In the genomic region with DNA sequence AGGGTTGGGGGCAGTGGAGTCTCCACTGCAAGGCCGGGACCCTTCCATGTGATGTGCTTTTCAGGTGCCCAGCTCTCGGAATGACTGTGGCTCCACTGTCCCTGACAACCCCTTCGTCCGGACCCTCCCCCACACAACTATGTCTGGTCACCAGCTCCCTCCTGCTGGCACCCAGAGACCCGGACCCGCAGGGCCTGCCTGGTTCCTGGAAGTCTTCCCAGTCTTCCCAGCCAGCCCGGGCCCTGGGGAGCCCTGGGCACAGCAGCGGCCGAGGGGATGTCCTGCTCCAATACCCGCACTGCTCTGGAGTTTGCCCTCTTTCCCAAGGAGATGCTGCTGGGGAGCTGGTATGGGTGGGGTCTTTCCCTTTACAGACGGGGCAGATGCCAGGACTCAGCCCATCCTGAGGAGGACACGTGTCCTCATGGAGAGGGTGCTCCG, we compare ENCODE assay signal across 22 cellular contexts. TPM values are rescaled to one million over a fixed set of nuclear protein-coding genes. Genes with fewer than 3 reads are reported as not detected.
DNase-seq lines count a peak whose midpoint lies in the region; ATAC-seq, FAIRE-seq and TF ChIP-seq lines count a peak whose summit lies in the region.
"Had no signal": no experiment of that assay in that cellular context is flagged by ENCODE, and none has a peak within 500 bp of the region (broad histone marks: within the 10 kb centered on the region; RNA-seq: fewer than 3 reads in every experiment).

No MANE protein-coding gene starts in this region.

- no peak overlapping the region for H3K4me3 Mint-ChIP-seq in natural killer cell treated with Interleukin-12 subunit alpha and Interleukin-12 subunit beta and Interleukin-15 and Interleukin-18, amount 100 ng/mL, for 72 hours
- H3K4me3 Mint-ChIP-seq in natural killer cell (no peak overlapping the region), T-helper 17 cell (no peak overlapping the region)
- H3K4me3 Mint-ChIP-seq: B cell had no signal

- ATAC-seq in natural killer cell treated with Interleukin-12 subunit alpha and Interleukin-12 subunit beta and Interleukin-15 and Interleukin-18, amount 100 ng/mL, for 72 hours, result no peak
- ATAC-seq in natural killer cell (no peak), SK-N-SH treated with all-trans-retinoic acid at 6 μM for 48 hours (no peak), T-helper 17 cell (no peak), HG02973 (IDR thresholded peaks at IDR 0.05; ENCODE audit: unreplicated experiment) (no peak)
- ATAC-seq: GM12878 had no signal

- no peaks in the 10 kb centered on the region for H3K36me3 Mint-ChIP-seq in natural killer cell treated with Interleukin-12 subunit alpha and Interleukin-12 subunit beta and Interleukin-15 and Interleukin-18, amount 100 ng/mL, for 72 hours
- H3K36me3 Mint-ChIP-seq in natural killer cell (no peaks in the 10 kb centered on the region), T-helper 17 cell (ENCODE audit: low read depth) (no peaks in the 10 kb centered on the region)

- no peaks in the 10 kb centered on the region for H3K27me3 Mint-ChIP-seq in natural killer cell treated with Interleukin-12 subunit alpha and Interleukin-12 subunit beta and Interleukin-15 and Interleukin-18, amount 100 ng/mL, for 72 hours
- H3K27me3 Mint-ChIP-seq in natural killer cell (ENCODE audit: low read depth in 2 of 2) (no peaks in the 10 kb centered on the region), T-helper 17 cell (no peaks in the 10 kb centered on the region)
- H3K27me3 Mint-ChIP-seq: B cell; CD4-positive, CD25-positive, alpha-beta regulatory T cell had no signal

- H3K36me3 ChIP-seq in kidney (ENCODE audit: control insufficient read depth in 1 of 2, insufficient read depth in 2 of 2, low read length in 2 of 2), result no peaks in the 10 kb centered on the region
- H3K36me3 ChIP-seq: Peyer's patch had no signal

- DNase-seq in natural killer cell treated with Interleukin-12 subunit alpha and Interleukin-12 subunit beta and Interleukin-15 and Interleukin-18, amount 100 ng/mL, for 72 hours (ENCODE audit: low spot score), result peak; percentile 46
- no peak for DNase-seq in natural killer cell
- peak; percentile 38 for DNase-seq in cerebellum (ENCODE audit: low spot score)
- DNase-seq in kidney, result peak; percentile 69
- no peak for DNase-seq in stimulated activated CD4-positive, alpha-beta T cell treated with anti-CD3 and anti-CD28 coated beads, Interleukin-4, amount 100 ng/mL, for 1 hour
- DNase-seq in T-helper 17 cell, result no peak
- DNase-seq: CD4-positive, CD25-positive, alpha-beta regulatory T cell; COR-L47; GM23248; NCI-H1417; NCI-H187 treated with DMSO at 0.1 percent for 48 hours; NCI-H345; NCI-H748 treated with DMSO at 0.1 percent for 48 hours; NK-92 treated with Interleukin-12 subunit alpha and Interleukin-12 subunit beta, amount 100 ng/mL, for 24 hours; Right ventricle myocardium superior had no signal

- no peak overlapping the region for H3K9ac ChIP-seq in kidney (ENCODE audit: low read length in 2 of 2)
- H3K9ac ChIP-seq: GM23248, KMS-11 had no signal

- no peak for FAIRE-seq in kidney (lab: Jason Lieb, UNC)
- FAIRE-seq: GM12878, GM19239 had no signal

- no peak overlapping the region for H3K27ac Mint-ChIP-seq in natural killer cell treated with Interleukin-12 subunit alpha and Interleukin-12 subunit beta and Interleukin-15 and Interleukin-18, amount 100 ng/mL, for 72 hours
- H3K27ac Mint-ChIP-seq in natural killer cell (no peak overlapping the region), T-helper 17 cell (no peak overlapping the region)
- H3K27ac Mint-ChIP-seq: B cell had no signal

- no peak overlapping the region for H3K27ac ChIP-seq in kidney (ENCODE audit: low read depth in 2 of 2, low read length in 2 of 2)
- H3K27ac ChIP-seq: GM23248, KMS-11, Peyer's patch had no signal

- peaks cover 5 to 16% of the 10 kb centered on the region in 2 donors for H3K4me1 ChIP-seq in kidney (ENCODE audit: control insufficient read depth in 1 of 2, insufficient read depth in 1 of 2, low read depth in 1 of 2, low read length in 2 of 2)

- H3K4me1 Mint-ChIP-seq in natural killer cell treated with Interleukin-12 subunit alpha and Interleukin-12 subunit beta and Interleukin-15 and Interleukin-18, amount 100 ng/mL, for 72 hours (ENCODE audit: low read depth in 2 of 2), result peaks cover 22 to 24% of the 10 kb centered on the region in 2 donors
- H3K4me1 Mint-ChIP-seq in natural killer cell (peaks cover 21 to 31% of the 10 kb centered on the region in 2 donors), T-helper 17 cell (peaks cover 22% of the 10 kb centered on the region)

- no peaks in the 10 kb centered on the region for H3K9me3 ChIP-seq in kidney (ENCODE audit: control insufficient read depth in 1 of 2, low read length in 2 of 2)
- H3K9me3 ChIP-seq in T-helper 17 cell (ENCODE audit: control insufficient read depth, low read length, poor library complexity, severe bottlenecking), result no peaks in the 10 kb centered on the region
- H3K9me3 ChIP-seq: Peyer's patch had no signal

- H3K9me3 Mint-ChIP-seq in natural killer cell treated with Interleukin-12 subunit alpha and Interleukin-12 subunit beta and Interleukin-15 and Interleukin-18, amount 100 ng/mL, for 72 hours, result no peaks in the 10 kb centered on the region
- no peaks in the 10 kb centered on the region for H3K9me3 Mint-ChIP-seq in natural killer cell

- TF ChIP-seq CTCF in natural killer cell (IDR thresholded peaks at IDR 0.05) (no peak), kidney (IDR thresholded peaks at IDR 0.05; ENCODE audit: borderline replicate concordance, extremely low read depth, insufficient read depth) (no peak)

- no peak overlapping the region for H3K4me3 ChIP-seq in kidney (ENCODE audit: low read length in 2 of 2)
- H3K4me3 ChIP-seq: GM12878, GM23248, Peyer's patch had no signal

- intact Hi-C loops in natural killer cell (cut with micrococcal nuclease) (no loop called here), kidney (cut with DNase I) (no loop called here)

TF ChIP-seq in SK-N-SH treated with all-trans-retinoic acid at 6 μM for 48 hours, 23 proteins besides CTCF, POLR2A, EP300 and RAD21:
- TF ChIP-seq GLIS3 (CRISPR knock-in tag; IDR thresholded peaks at IDR 0.05) (no peak), RARB (CRISPR knock-in tag; IDR thresholded peaks at IDR 0.05) (no peak), TSHZ2 (CRISPR knock-in tag; IDR thresholded peaks at IDR 0.05) (no peak), ZFP3 (CRISPR knock-in tag; IDR thresholded peaks at IDR 0.05) (no peak), TCF4 (CRISPR knock-in tag; IDR thresholded peaks at IDR 0.05; ENCODE audit: borderline replicate concordance) (no peak), CSDC2 (CRISPR knock-in tag; IDR thresholded peaks at IDR 0.05) (no peak)

RNA-seq across cellular contexts. Expression of gene ATP6V0E2, which starts 5.5 kb away (rescaled TPM):
- 10 to 100 TPM; 32.6 to 64.3 TPM for total RNA-seq in natural killer cell treated with Interleukin-12 subunit alpha and Interleukin-12 subunit beta and Interleukin-15 and Interleukin-18, amount 100 ng/mL, for 72 hours
- total RNA-seq in natural killer cell, result 10 to 100 TPM; 23.2 to 39.4 (median 34.9) TPM
- 100 TPM for total RNA-seq in cerebellum
- total RNA-seq in kidney, result 19.8 TPM
- polyA plus RNA-seq in kidney (ENCODE audit: insufficient read depth, low read depth, low replicate concordance), result 138 TPM
- total RNA-seq in T-helper 17 cell, result 10 to 100 TPM; 29.4 to 38.5 TPM

RNA-seq across cellular contexts. Expression of gene ZNF862, which starts 41.1 kb away (rescaled TPM):
- 10 to 100 TPM; 18.8 to 19.1 TPM for total RNA-seq in natural killer cell treated with Interleukin-12 subunit alpha and Interleukin-12 subunit beta and Interleukin-15 and Interleukin-18, amount 100 ng/mL, for 72 hours
- total RNA-seq in natural killer cell, result 10 to 100 TPM; 21.4 to 28.9 (median 21.7) TPM
- total RNA-seq in cerebellum, result 18.5 TPM
- total RNA-seq in kidney, result 29.1 TPM
- 5.7 TPM for polyA plus RNA-seq in kidney (ENCODE audit: insufficient read depth, low read depth, low replicate concordance)
- 10 to 100 TPM; 27.5 to 31.0 TPM for total RNA-seq in T-helper 17 cell

Comparison
In these comparisons a context has a peak if more than half of its experiments do, and no peak if none do; other contexts are left out.
1. DNase-seq: peak in natural killer cell treated with Interleukin-12 subunit alpha and Interleukin-12 subunit beta and Interleukin-15 and Interleukin-18, amount 100 ng/mL, for 72 hours (single experiment), cerebellum (single experiment) and kidney (single experiment); none in natural killer cell (single experiment), stimulated activated CD4-positive, alpha-beta T cell treated with anti-CD3 and anti-CD28 coated beads, Interleukin-4, amount 100 ng/mL, for 1 hour (single experiment) and T-helper 17 cell (0 of 3).